19 cellular contexts compared by ENCODE assay signal in genomic region chr10:89238956-89239713, GRCh38. TPM values are rescaled to one million over a fixed set of nuclear protein-coding genes. Genes with fewer than 3 reads are reported as not detected.
DNase-seq lines count a peak whose midpoint lies in the region; ATAC-seq and TF ChIP-seq lines count a peak whose summit lies in the region.
"Had no signal": no experiment of that assay in that cellular context is flagged by ENCODE, and none has a peak within 500 bp of the region (broad histone marks: within the 10 kb centered on the region; RNA-seq: fewer than 3 reads in every experiment).

No MANE protein-coding gene starts in this region.

- H3K36me3 Mint-ChIP-seq in activated T-helper 17 cell treated with anti-CD3 and anti-CD28 coated beads, Interleukin-2, amount 50 U/mL, for 72 hours (ENCODE audit: low read depth), result peaks cover 63% of the 10 kb centered on the region
- H3K36me3 Mint-ChIP-seq in stimulated activated naive B cell treated with anti-CD40 and anti-IgM and Interleukin-4, amounts not matched to agents 10 μg/mL and 1 μg/mL and 100 μg/mL, for 72 hours, result peaks cover 35 to 46% of the 10 kb centered on the region in 2 donors

- peaks cover 14% of the 10 kb centered on the region for H3K4me1 Mint-ChIP-seq in activated T-helper 17 cell treated with anti-CD3 and anti-CD28 coated beads, Interleukin-2, amount 50 U/mL, for 72 hours
- H3K4me1 Mint-ChIP-seq in stimulated activated naive B cell treated with anti-CD40 and anti-IgM and Interleukin-4, amounts not matched to agents 10 μg/mL and 1 μg/mL and 100 μg/mL, for 72 hours, result peaks cover 33 to 53% of the 10 kb centered on the region in 2 donors

- H3K4me3 ChIP-seq in left ventricle myocardium inferior, result no peak overlapping the region
- H3K4me3 ChIP-seq: GM12878 had no signal

- no peaks in the 10 kb centered on the region for H3K27me3 Mint-ChIP-seq in activated T-helper 17 cell treated with anti-CD3 and anti-CD28 coated beads, Interleukin-2, amount 50 U/mL, for 72 hours
- H3K27me3 Mint-ChIP-seq in stimulated activated naive B cell treated with anti-CD40 and anti-IgM and Interleukin-4, amounts not matched to agents 10 μg/mL and 1 μg/mL and 100 μg/mL, for 72 hours, result no peaks in the 10 kb centered on the region

- no peaks in the 10 kb centered on the region for H3K27me3 ChIP-seq in left ventricle myocardium inferior (ENCODE audit: low read depth)
- H3K27me3 ChIP-seq: BLaER1 treated with 17β-estradiol and CSF1 and Interleukin-3, amounts not matched to agents 10 nM and 100 nM had no signal

- peaks cover 46% of the 10 kb centered on the region for H3K4me1 ChIP-seq in left ventricle myocardium inferior

- peaks cover 14% of the 10 kb centered on the region for H3K36me3 ChIP-seq in left ventricle myocardium inferior

- TF ChIP-seq CTCF in left ventricle myocardium inferior (IDR thresholded peaks at IDR 0.05; ENCODE audit: borderline replicate concordance), result no peak

- H3K9me3 ChIP-seq in left ventricle myocardium inferior (replicated peaks), result no peaks in the 10 kb centered on the region

- intact Hi-C loops in left ventricle myocardium inferior (cut with micrococcal nuclease), result no loop called here

- H3K9me3 Mint-ChIP-seq in activated T-helper 17 cell treated with anti-CD3 and anti-CD28 coated beads, Interleukin-2, amount 50 U/mL, for 72 hours, result no peaks in the 10 kb centered on the region
- no peaks in the 10 kb centered on the region for H3K9me3 Mint-ChIP-seq in stimulated activated naive B cell treated with anti-CD40 and anti-IgM and Interleukin-4, amounts not matched to agents 10 μg/mL and 1 μg/mL and 100 μg/mL, for 72 hours

- peak; percentile 34 for ATAC-seq in activated T-helper 17 cell treated with anti-CD3 and anti-CD28 coated beads, Interleukin-2, amount 50 U/mL, for 72 hours (replicated peaks)
- peak; percentile 39 to 55 for ATAC-seq in stimulated activated naive B cell treated with anti-CD40 and anti-IgM and Interleukin-4, amounts not matched to agents 10 μg/mL and 1 μg/mL and 100 μg/mL, for 72 hours (replicated peaks)
- ATAC-seq: GM12878 had no signal

- no peak overlapping the region for H3K27ac Mint-ChIP-seq in activated T-helper 17 cell treated with anti-CD3 and anti-CD28 coated beads, Interleukin-2, amount 50 U/mL, for 72 hours
- no peak overlapping the region for H3K27ac Mint-ChIP-seq in stimulated activated naive B cell treated with anti-CD40 and anti-IgM and Interleukin-4, amounts not matched to agents 10 μg/mL and 1 μg/mL and 100 μg/mL, for 72 hours

- peak overlapping the region; percentile 10 for H3K27ac ChIP-seq in left ventricle myocardium inferior (replicated peaks)
- H3K27ac ChIP-seq: 22Rv1, HL-60 had no signal

- H3K4me3 Mint-ChIP-seq in activated T-helper 17 cell treated with anti-CD3 and anti-CD28 coated beads, Interleukin-2, amount 50 U/mL, for 72 hours, result no peak overlapping the region
- no peak overlapping the region for H3K4me3 Mint-ChIP-seq in stimulated activated naive B cell treated with anti-CD40 and anti-IgM and Interleukin-4, amounts not matched to agents 10 μg/mL and 1 μg/mL and 100 μg/mL, for 72 hours

- DNase-seq in NCI-H82 (lab: John Stamatoyannopoulos, UW), result peak; percentile 1
- DNase-seq in NCI-H82 treated with DMSO at 0.1 percent for 48 hours (lab: John Stamatoyannopoulos, UW; ENCODE audit: unreplicated experiment), result no peak
- DNase-seq in left ventricle myocardium inferior, result no peak
- no peak for DNase-seq in stimulated activated naive B cell treated with anti-CD40 and anti-IgM and Interleukin-4, amounts not matched to agents 10 μg/mL and 1 μg/mL and 100 μg/mL, for 72 hours
- DNase-seq in NCI-H524 treated with DMSO at 0.1 percent for 48 hours (lab: John Stamatoyannopoulos, UW), result no peak
- DNase-seq in dedifferentiated amniotic fluid mesenchymal stem cell (ENCODE audit: extremely low spot score), result no peak
- no peak for DNase-seq in NAMALWA (ENCODE audit: low spot score)
- DNase-seq: KG1, NCI-H1092 treated with DMSO at 0.1 percent for 48 hours, NCI-H1694, NCI-H2107, NCI-H345, NCI-H69, SHP77 had no signal

RNA-seq across cellular contexts. Expression of gene LIPA, which starts 12.4 kb away (rescaled TPM):
- total RNA-seq in activated T-helper 17 cell treated with anti-CD3 and anti-CD28 coated beads, Interleukin-2, amount 50 U/mL, for 72 hours, result 10 to 100 TPM; 26.4 to 68.5 TPM
- 12.8 TPM for total RNA-seq in left ventricle myocardium inferior

RNA-seq across cellular contexts. Expression of gene CH25H, which starts 32.0 kb away (rescaled TPM):
- not detected for total RNA-seq in activated T-helper 17 cell treated with anti-CD3 and anti-CD28 coated beads, Interleukin-2, amount 50 U/mL, for 72 hours
- total RNA-seq in left ventricle myocardium inferior, result 0.30 TPM
- total RNA-seq: GM12878 had no signal
